Comparison of ENCODE assay signal across 13 cellular contexts in the genomic region with DNA sequence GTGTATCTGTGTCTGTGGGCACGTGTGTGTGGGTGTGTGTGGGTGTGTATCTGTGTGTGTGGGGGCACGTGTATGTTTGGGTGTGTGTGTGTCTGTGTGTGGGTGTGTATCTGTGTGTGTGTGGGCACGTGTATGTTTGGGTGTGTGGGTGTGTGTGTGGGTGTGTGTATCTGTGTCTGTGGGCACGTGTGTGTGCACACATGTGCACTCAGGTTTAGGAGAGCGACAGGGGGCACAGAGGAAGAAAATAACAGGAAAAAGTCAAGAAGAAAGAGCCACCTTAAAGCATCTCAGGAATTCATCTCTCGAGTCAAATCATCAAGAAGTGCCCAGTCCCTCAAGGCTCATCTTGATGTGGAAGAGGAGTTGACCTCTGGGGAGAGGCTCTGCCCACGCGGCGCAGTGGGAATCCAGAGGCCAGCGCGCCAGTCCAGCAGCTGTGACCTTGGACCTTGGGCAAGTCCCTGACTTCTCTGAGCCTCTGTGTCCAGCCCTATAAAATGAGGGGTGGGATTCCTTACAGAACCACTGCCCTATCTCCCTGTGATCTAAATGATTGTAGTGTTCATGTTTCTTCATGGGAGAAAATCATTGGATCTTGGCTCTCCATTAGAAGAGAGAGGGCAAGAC.
DNase-seq lines count a peak whose midpoint lies in the region; ATAC-seq, FAIRE-seq and TF ChIP-seq lines count a peak whose summit lies in the region.
"Had no signal": no experiment of that assay in that cellular context is flagged by ENCODE, and none has a peak within 500 bp of the region (broad histone marks: within the 10 kb centered on the region; RNA-seq: fewer than 3 reads in every experiment).

No MANE protein-coding gene starts in this region.

- no peaks in the 10 kb centered on the region for H3K4me1 ChIP-seq in HEK293 (ENCODE audit: control insufficient read depth, insufficient read depth, low read length)
- peaks cover 23% of the 10 kb centered on the region for H3K4me1 ChIP-seq in GM12878 (ENCODE audit: control insufficient read depth, insufficient read depth, low read length)
- peaks cover 12 to 20% of the 10 kb centered on the region in 2 donors for H3K4me1 ChIP-seq in left lung
- H3K4me1 ChIP-seq in spleen: peaks cover 22 to 76% (median 48%) of the 10 kb centered on the region in 6 donors

- intact Hi-C loops in GM12878 (cut with micrococcal nuclease; ENCODE audit: unreplicated experiment) (no loop called here), left lung (cut with DNase I) (no loop called here), spleen (cut with DNase I; ENCODE audit: low total_unique reads) (no loop called here)

- POLR2A ChIA-PET in HEK293 (lab: Yijun Ruan, JAX): no interaction called here
- POLR2A ChIA-PET in GM12878 (lab: Charles Lee): no interaction called here

- WGBS in GM12878 (ENCODE audit: insufficient coverage, insufficient replicate concordance, low lambda C conversion rate, missing lambda C conversion rate): 98% methylated on average over 7 of the region's 11 CpGs
- WGBS in spleen, 5 donors: 57 to 81% (median 68%) methylated on average over 8 to 10 of the region's 11 CpGs

- no peaks in the 10 kb centered on the region for H3K27me3 ChIP-seq in GM12878 (replicated peaks in 1 of 2; ENCODE audit: control insufficient read depth in 2 of 2, insufficient read depth in 2 of 2, low read length in 1 of 2)
- no peaks in the 10 kb centered on the region for H3K27me3 ChIP-seq in left lung
- H3K27me3 ChIP-seq in spleen (replicated peaks in 1 of 7): no peaks in the 10 kb centered on the region

- no peak for ATAC-seq in GM12878
- no peak for ATAC-seq in left lung
- ATAC-seq: T-cell had no signal

- TF ChIP-seq POLR2A in GM12878 (IDR thresholded peaks at IDR 0.05; ENCODE audit: low read depth, low read length): no peak
- TF ChIP-seq POLR2A in spleen (IDR thresholded peaks at IDR 0.05): no peak

- H4K20me1 ChIP-seq in GM12878 (ENCODE audit: control insufficient read depth, insufficient read depth): no peaks in the 10 kb centered on the region

- H3K4me3 ChIP-seq in HEK293 (ENCODE audit: low read depth, low read length) (no peak overlapping the region), GM12878 (no peak overlapping the region), left lung (no peak overlapping the region), spleen (peak overlapping the region in 1 of 8 donors; percentile 50)

- DNase-seq in GM12878 (ENCODE audit: low read depth, low spot score) (no peak), left lung (no peak), spleen (no peak), NCI-H345 (lab: John Stamatoyannopoulos, UW) (no peak), RPMI8226 (no peak), HTR-8/SVneo (ENCODE audit: insufficient read length, low spot score) (no peak)
- DNase-seq in stimulated activated CD4-positive, alpha-beta T cell treated with anti-CD3 and anti-CD28 coated beads, Interleukin-15, amount 100 ng/mL, for 24 hours: no peak
- DNase-seq: activated CD4-positive, alpha-beta memory T cell treated with anti-CD3 and anti-CD28 coated beads for 36 hours; activated naive CD4-positive, alpha-beta T cell treated with Interleukin-2 at 50 U/mL for 16 hours; CD4-positive, alpha-beta T cell; GDM1 had no signal

- CTCF ChIA-PET in HEK293 (lab: Yijun Ruan, JAX): no interaction called here
- CTCF ChIA-PET in GM12878 (lab: Yijun Ruan, JAX): interaction anchor here (2.1 kb wide), 1 partner anchor 196 kb away, joined by 8 read pairs; no protein-coding TSS in a partner anchor

- no peak for TF ChIP-seq RAD21 in GM12878 (IDR thresholded peaks at IDR 0.05; ENCODE audit: insufficient read depth, low read depth, low read length)

- H3K27ac ChIP-seq in HEK293 (ENCODE audit: extremely low read depth, low read depth, low read length): no peak overlapping the region
- 0 out of 2 replicates have a peak overlapping the region, but pooled peaks have one; percentile 35 for H3K27ac ChIP-seq in GM12878 (ENCODE audit: control insufficient read depth, insufficient read depth)
- H3K27ac ChIP-seq in left lung: peak overlapping the region; percentile 60 to 90
- peak overlapping the region; percentile 72 to 92 (median 80) for H3K27ac ChIP-seq in spleen

- H3K4me2 ChIP-seq in GM12878 (ENCODE audit: control insufficient read depth, insufficient read depth): no peak overlapping the region; the same call in 1 of the 2 replicates

- no peaks in the 10 kb centered on the region for H3K79me2 ChIP-seq in GM12878 (ENCODE audit: control insufficient read depth, insufficient read depth, low read length)

- H3K9me3 ChIP-seq in HEK293 (ENCODE audit: control insufficient read depth, insufficient read depth, low read depth, low read length) (no peaks in the 10 kb centered on the region), GM12878 (replicated peaks; ENCODE audit: control insufficient read depth, insufficient read depth, low read length) (no peaks in the 10 kb centered on the region), left lung (no peaks in the 10 kb centered on the region), spleen (no peaks in the 10 kb centered on the region)

- FAIRE-seq in GM12878 (lab: Jason Lieb, UNC): no peak
- FAIRE-seq in HTR-8/SVneo (lab: Jason Lieb, UNC): no peak

- no peak for TF ChIP-seq CTCF in HEK293 (tag by site-specific recombination; IDR thresholded peaks at IDR 0.05)
- TF ChIP-seq CTCF in GM12878 (IDR thresholded peaks at IDR 0.05 in 2 of 3, conservative IDR thresholded peaks at IDR 0.05 in 1 of 3; ENCODE audit: control insufficient read depth in 2 of 3, extremely low read depth in 1 of 3, insufficient read depth in 1 of 3, low read depth in 3 of 3, low read length in 3 of 3): no peak
- no peak for TF ChIP-seq CTCF in left lung (IDR thresholded peaks at IDR 0.05)
- no peak for TF ChIP-seq CTCF in spleen (IDR thresholded peaks at IDR 0.05 in 8 of 11, conservative IDR thresholded peaks at IDR 0.05 in 3 of 11)

- RAD21 ChIA-PET in GM12878 (lab: Charles Lee; ENCODE audit: unreplicated experiment): no interaction called here

- H3K36me3 ChIP-seq in HEK293 (ENCODE audit: control insufficient read depth in 2 of 2, insufficient read depth in 1 of 2, low read length in 2 of 2) (no peaks in the 10 kb centered on the region), GM12878 (ENCODE audit: control insufficient read depth in 2 of 2, insufficient read depth in 2 of 2, low read length in 1 of 2) (peaks cover 4 to 5% of the 10 kb centered on the region in 2 experiments; a peak in 2 of 4 replicates), left lung (peaks cover 0 to 7% of the 10 kb centered on the region in 2 donors), spleen (peaks cover 0 to 48% (median 16%) of the 10 kb centered on the region in 6 donors)

- BruUV-seq in GM12878 (replicated peaks; lab: Mats Ljungman, UMichigan): no TSS peak

- no peak overlapping the region for H3K9ac ChIP-seq in GM12878 (ENCODE audit: control insufficient read depth, insufficient read depth, low read length)

- SMC1A ChIA-PET in GM12878 (lab: Charles Lee; ENCODE audit: uncharacterized antibody, unreplicated experiment): interaction anchor here (1.1 kb wide), 2 partner anchors 11 to 13 kb away, joined by 3 to 4 read pairs; no protein-coding TSS in a partner anchor

- TF ChIP-seq EP300 in GM12878 (IDR thresholded peaks at IDR 0.05; ENCODE audit: borderline replicate concordance in 1 of 2, control insufficient read depth in 1 of 2, low read depth in 2 of 2, low read length in 2 of 2): no peak

- in situ Hi-C loops in GM12878 (cut with MboI): no loop called here

- no peak overlapping the region for H2AFZ ChIP-seq in GM12878 (ENCODE audit: control insufficient read depth, low read depth, low read length)

TF ChIP-seq in HEK293, 187 proteins besides CTCF, POLR2A, EP300 and RAD21 (continues in another document):
- TF ChIP-seq, protein P1, sequence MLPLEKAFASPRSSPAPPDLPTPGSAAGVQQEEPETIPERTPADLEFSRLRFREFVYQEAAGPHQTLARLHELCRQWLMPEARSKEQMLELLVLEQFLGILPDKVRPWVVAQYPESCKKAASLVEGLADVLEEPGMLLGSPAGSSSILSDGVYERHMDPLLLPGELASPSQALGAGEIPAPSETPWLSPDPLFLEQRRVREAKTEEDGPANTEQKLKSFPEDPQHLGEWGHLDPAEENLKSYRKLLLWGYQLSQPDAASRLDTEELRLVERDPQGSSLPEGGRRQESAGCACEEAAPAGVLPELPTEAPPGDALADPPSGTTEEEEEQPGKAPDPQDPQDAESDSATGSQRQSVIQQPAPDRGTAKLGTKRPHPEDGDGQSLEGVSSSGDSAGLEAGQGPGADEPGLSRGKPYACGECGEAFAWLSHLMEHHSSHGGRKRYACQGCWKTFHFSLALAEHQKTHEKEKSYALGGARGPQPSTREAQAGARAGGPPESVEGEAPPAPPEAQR (tag by site-specific recombination; IDR thresholded peaks at IDR 0.05): no peak
- peak; percentile 60; the same call in 1 of the 2 replicates for TF ChIP-seq EGR2 (tag by site-specific recombination; IDR thresholded peaks at IDR 0.05; ENCODE audit: low read depth)
- peak; percentile 78 for TF ChIP-seq ZFHX2 (tag by site-specific recombination; conservative IDR thresholded peaks at IDR 0.05)

TF ChIP-seq in GM12878, 131 proteins besides CTCF, POLR2A, EP300 and RAD21 (continues in another document):
- no peak for TF ChIP-seq POLR2AphosphoS2 (IDR thresholded peaks at IDR 0.05; ENCODE audit: low read depth, low read length)
- TF ChIP-seq, protein P2, sequence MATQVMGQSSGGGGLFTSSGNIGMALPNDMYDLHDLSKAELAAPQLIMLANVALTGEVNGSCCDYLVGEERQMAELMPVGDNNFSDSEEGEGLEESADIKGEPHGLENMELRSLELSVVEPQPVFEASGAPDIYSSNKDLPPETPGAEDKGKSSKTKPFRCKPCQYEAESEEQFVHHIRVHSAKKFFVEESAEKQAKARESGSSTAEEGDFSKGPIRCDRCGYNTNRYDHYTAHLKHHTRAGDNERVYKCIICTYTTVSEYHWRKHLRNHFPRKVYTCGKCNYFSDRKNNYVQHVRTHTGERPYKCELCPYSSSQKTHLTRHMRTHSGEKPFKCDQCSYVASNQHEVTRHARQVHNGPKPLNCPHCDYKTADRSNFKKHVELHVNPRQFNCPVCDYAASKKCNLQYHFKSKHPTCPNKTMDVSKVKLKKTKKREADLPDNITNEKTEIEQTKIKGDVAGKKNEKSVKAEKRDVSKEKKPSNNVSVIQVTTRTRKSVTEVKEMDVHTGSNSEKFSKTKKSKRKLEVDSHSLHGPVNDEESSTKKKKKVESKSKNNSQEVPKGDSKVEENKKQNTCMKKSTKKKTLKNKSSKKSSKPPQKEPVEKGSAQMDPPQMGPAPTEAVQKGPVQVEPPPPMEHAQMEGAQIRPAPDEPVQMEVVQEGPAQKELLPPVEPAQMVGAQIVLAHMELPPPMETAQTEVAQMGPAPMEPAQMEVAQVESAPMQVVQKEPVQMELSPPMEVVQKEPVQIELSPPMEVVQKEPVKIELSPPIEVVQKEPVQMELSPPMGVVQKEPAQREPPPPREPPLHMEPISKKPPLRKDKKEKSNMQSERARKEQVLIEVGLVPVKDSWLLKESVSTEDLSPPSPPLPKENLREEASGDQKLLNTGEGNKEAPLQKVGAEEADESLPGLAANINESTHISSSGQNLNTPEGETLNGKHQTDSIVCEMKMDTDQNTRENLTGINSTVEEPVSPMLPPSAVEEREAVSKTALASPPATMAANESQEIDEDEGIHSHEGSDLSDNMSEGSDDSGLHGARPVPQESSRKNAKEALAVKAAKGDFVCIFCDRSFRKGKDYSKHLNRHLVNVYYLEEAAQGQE (IDR thresholded peaks at IDR 0.05; ENCODE audit: low read depth, low read length): no peak
